Comparison of ENCODE assay signal across 29 cellular contexts in genomic region chr3:187677604-187678003, GRCh38. TPM values are rescaled to one million over a fixed set of nuclear protein-coding genes. Genes with fewer than 3 reads are reported as not detected.
"Had no signal": no experiment of that assay in that cellular context is flagged by ENCODE, and none has a peak within 500 bp of the region (broad histone marks: within the 10 kb centered on the region; RNA-seq: fewer than 3 reads in every experiment).

No MANE protein-coding gene starts in this region.

- H3K4me1 ChIP-seq: suprapubic skin, uterus had no signal

- H3K4me1 Mint-ChIP-seq: activated CD4-positive, alpha-beta T cell treated with anti-CD3 and anti-CD28 coated beads, Interleukin-2, amount 10 ng/mL, durations not matched to agents 7 days and 5 days had no signal

- H3K4me3 ChIP-seq: mucosa of descending colon, right lobe of liver, smooth muscle cell, suprapubic skin, transverse colon, uterus had no signal

- H3K27ac Mint-ChIP-seq: activated CD4-positive, alpha-beta T cell treated with anti-CD3 and anti-CD28 coated beads, Interleukin-2, amount 10 ng/mL, durations not matched to agents 7 days and 5 days; activated CD8-positive, alpha-beta T cell treated with anti-CD3 and anti-CD28 coated beads, Interleukin-2, amount 10 ng/mL, durations not matched to agents 7 days and 5 days; activated T-cell treated with anti-CD3 and anti-CD28 coated beads, Interleukin-2, amount 50 U/mL, for 24 hours; activated T-helper 2 cell treated with anti-CD3 and anti-CD28 coated beads, Interferon-gamma antibody, Interleukin-2, Interleukin-4, amounts not matched to agents 10 μg/mL and 5 μg/mL and 100 μg/mL, durations not matched to agents 14 hours and 24 hours and 36 hours; endodermal cell; memory B cell; naive B cell; stimulated activated naive CD8-positive, alpha-beta T cell treated with anti-CD3 and anti-CD28 coated beads, Interleukin-15, amount 100 ng/mL, for 72 hours had no signal

- H3K27ac ChIP-seq: brain microvascular endothelial cell, epithelial cell of prostate, right lobe of liver, suprapubic skin, transverse colon, uterus had no signal

- DNase-seq: activated CD4-positive, alpha-beta T cell treated with anti-CD3 and anti-CD28 coated beads, Interleukin-2, amount 10 ng/mL, durations not matched to agents 7 days and 5 days; activated CD8-positive, alpha-beta T cell treated with anti-CD3 and anti-CD28 coated beads, Interleukin-2, amount 10 ng/mL, durations not matched to agents 7 days and 5 days; activated naive CD4-positive, alpha-beta T cell treated with Interleukin-2 at 50 U/mL for 16 hours; activated T-cell treated with anti-CD3 and anti-CD28 coated beads, Interleukin-2, amount 50 U/mL, for 24 hours; anterior cingulate cortex; brain microvascular endothelial cell; central memory CD4-positive, alpha-beta T cell; endodermal cell; head of caudate nucleus; mucosa of descending colon; naive B cell; right lobe of liver; stimulated activated CD4-positive, alpha-beta T cell treated with anti-CD3 and anti-CD28 coated beads, Interleukin-4, amount 100 ng/mL, for 1 hour; stimulated activated naive CD8-positive, alpha-beta T cell treated with anti-CD3 and anti-CD28 coated beads, Interleukin-15, amount 100 ng/mL, for 72 hours; T1000; transverse colon; uterus had no signal

- H3K9me3 Mint-ChIP-seq: activated CD4-positive, alpha-beta T cell treated with anti-CD3 and anti-CD28 coated beads, Interleukin-2, amount 10 ng/mL, durations not matched to agents 7 days and 5 days; activated T-cell treated with anti-CD3 and anti-CD28 coated beads, Interleukin-2, amount 50 U/mL, for 24 hours; activated T-helper 2 cell treated with anti-CD3 and anti-CD28 coated beads, Interferon-gamma antibody, Interleukin-2, Interleukin-4, amounts not matched to agents 10 μg/mL and 5 μg/mL and 100 μg/mL, durations not matched to agents 14 hours and 24 hours and 36 hours; endodermal cell; memory B cell; naive B cell; stimulated activated naive CD8-positive, alpha-beta T cell treated with anti-CD3 and anti-CD28 coated beads, Interleukin-15, amount 100 ng/mL, for 72 hours had no signal

- H3K36me3 ChIP-seq: brain microvascular endothelial cell, right lobe of liver, suprapubic skin, transverse colon, uterus had no signal

- FAIRE-seq: colon, frontal cortex had no signal

- H3K36me3 Mint-ChIP-seq: memory B cell, naive B cell had no signal

- H3K4me3 Mint-ChIP-seq: activated CD4-positive, alpha-beta T cell treated with anti-CD3 and anti-CD28 coated beads, Interleukin-2, amount 10 ng/mL, durations not matched to agents 7 days and 5 days; activated CD8-positive, alpha-beta T cell treated with anti-CD3 and anti-CD28 coated beads, Interleukin-2, amount 10 ng/mL, durations not matched to agents 7 days and 5 days; activated T-cell treated with anti-CD3 and anti-CD28 coated beads, Interleukin-2, amount 50 U/mL, for 24 hours; endodermal cell; memory B cell; naive B cell; stimulated activated naive CD8-positive, alpha-beta T cell treated with anti-CD3 and anti-CD28 coated beads, Interleukin-15, amount 100 ng/mL, for 72 hours had no signal

- H3K9me3 ChIP-seq: mucosa of descending colon, right lobe of liver, suprapubic skin, transverse colon, uterus had no signal

- H3K27me3 ChIP-seq: right lobe of liver, uterus had no signal

- ATAC-seq: activated CD4-positive, CD25-positive, alpha-beta regulatory T cell treated with anti-CD3 and anti-CD28 coated beads, Interleukin-2, amount 50 U/mL, for 24 hours; activated CD8-positive, alpha-beta T cell treated with anti-CD3 and anti-CD28 coated beads, Interleukin-2, amount 10 ng/mL, durations not matched to agents 7 days and 5 days; mucosa of descending colon; right lobe of liver; stimulated activated naive CD8-positive, alpha-beta T cell treated with anti-CD3 and anti-CD28 coated beads, Interleukin-15, amount 100 ng/mL, for 72 hours had no signal

RNA-seq across cellular contexts. Expression of gene SST, which starts 7.4 kb away (rescaled TPM):
- total RNA-seq: activated CD4-positive, alpha-beta T cell treated with anti-CD3 and anti-CD28 coated beads, Interleukin-2, amount 10 ng/mL, durations not matched to agents 7 days and 5 days; activated CD8-positive, alpha-beta T cell treated with anti-CD3 and anti-CD28 coated beads, Interleukin-2, amount 10 ng/mL, durations not matched to agents 7 days and 5 days; activated T-helper 2 cell treated with anti-CD3 and anti-CD28 coated beads, Interferon-gamma antibody, Interleukin-2, Interleukin-4, amounts not matched to agents 10 μg/mL and 5 μg/mL and 100 μg/mL, durations not matched to agents 14 hours and 24 hours and 36 hours; endodermal cell; kidney epithelial cell; liver; osteocyte; pulmonary artery endothelial cell; right lobe of liver; smooth muscle cell had no signal
- polyA plus RNA-seq: liver, smooth muscle cell had no signal

RNA-seq across cellular contexts. Expression of gene RTP2, which starts 24.8 kb away (rescaled TPM):
- total RNA-seq: activated CD4-positive, alpha-beta T cell treated with anti-CD3 and anti-CD28 coated beads, Interleukin-2, amount 10 ng/mL, durations not matched to agents 7 days and 5 days; activated CD8-positive, alpha-beta T cell treated with anti-CD3 and anti-CD28 coated beads, Interleukin-2, amount 10 ng/mL, durations not matched to agents 7 days and 5 days; activated T-helper 2 cell treated with anti-CD3 and anti-CD28 coated beads, Interferon-gamma antibody, Interleukin-2, Interleukin-4, amounts not matched to agents 10 μg/mL and 5 μg/mL and 100 μg/mL, durations not matched to agents 14 hours and 24 hours and 36 hours; endodermal cell; frontal cortex; kidney epithelial cell; liver; mucosa of descending colon; osteocyte; pulmonary artery endothelial cell; right lobe of liver; smooth muscle cell; suprapubic skin; transverse colon; uterus had no signal
- polyA plus RNA-seq: liver, smooth muscle cell had no signal
